In the genomic region with DNA sequence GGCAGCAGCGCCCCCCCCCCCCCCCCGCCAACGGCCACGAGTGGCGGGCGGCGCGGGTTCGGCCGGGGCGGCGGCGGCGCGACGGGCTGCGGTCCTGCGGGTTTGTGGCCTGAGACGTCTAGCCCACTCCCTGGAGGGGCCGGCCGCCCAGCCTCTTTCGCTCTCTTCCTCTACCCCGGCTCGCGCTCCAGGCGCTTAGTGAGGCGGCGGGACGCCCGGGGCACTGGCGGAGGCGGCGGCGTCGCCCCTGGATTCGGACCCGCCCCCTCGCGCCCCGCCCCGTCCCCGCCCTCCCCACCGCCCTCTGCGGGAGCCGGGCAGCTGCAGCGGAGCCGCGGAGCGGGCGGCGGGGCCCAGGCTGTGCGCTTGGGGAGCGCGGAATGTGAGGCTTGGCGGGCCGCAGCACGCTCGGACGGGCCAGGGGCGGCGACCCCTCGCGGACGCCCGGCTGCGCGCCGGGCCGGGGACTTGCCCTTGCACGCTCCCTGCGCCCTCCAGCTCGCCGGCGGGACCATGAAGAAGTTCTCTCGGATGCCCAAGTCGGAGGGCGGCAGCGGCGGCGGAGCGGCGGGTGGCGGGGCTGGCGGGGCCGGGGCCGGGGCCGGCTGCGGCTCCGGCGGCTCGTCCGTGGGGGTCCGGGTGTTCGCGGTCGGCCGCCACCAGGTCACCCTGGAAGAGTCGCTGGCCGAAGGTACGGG, we compare ENCODE assay signal across 8 cellular contexts. TPM values are rescaled to one million over a fixed set of nuclear protein-coding genes. Genes with fewer than 3 reads are reported as not detected.
DNase-seq lines count a peak whose midpoint lies in the region; ATAC-seq and TF ChIP-seq lines count a peak whose summit lies in the region.

A gene (plus strand): TSS at position 320 of the 698 bp plus-strand sequence. CDS start 194 bp downstream, at position 514.

- no peaks in the 10 kb centered on the region for H3K27me3 ChIP-seq in testis

- 0% methylated on average over 42 of the region's 100 CpGs; no CpG with 5 or more reads in 1 of the 2 donors for WGBS in testis, 2 donors

- H3K4me1 ChIP-seq in testis = peaks cover 18% of the 10 kb centered on the region

- H3K27ac Mint-ChIP-seq in activated naive CD4-positive, alpha-beta T cell treated with anti-CD3 and anti-CD28 coated beads, Interleukin-2, amount 10 ng/mL, durations not matched to agents 7 days and 5 days = peak within 1 kb of the TSS; percentile 92

- intact Hi-C loops in testis (cut with DNase I; ENCODE audit: low total_unique reads) = no loop called here

- ATAC-seq in GM21367 (IDR thresholded peaks at IDR 0.05; ENCODE audit: unreplicated experiment) (peak; percentile 60), omental fat pad (ENCODE audit: low FRiP score) (peak; percentile 93)

- peak within 1 kb of the TSS; percentile 87 for H3K4me3 Mint-ChIP-seq in activated naive CD4-positive, alpha-beta T cell treated with anti-CD3 and anti-CD28 coated beads, Interleukin-2, amount 10 ng/mL, durations not matched to agents 7 days and 5 days

- no peak for TF ChIP-seq POLR2A in testis (IDR thresholded peaks at IDR 0.05)

- H3K36me3 ChIP-seq in testis (ENCODE audit: low read depth, missing control alignments) = no peaks in the 10 kb centered on the region

- TF ChIP-seq CTCF in omental fat pad (IDR thresholded peaks at IDR 0.05) (no peak), testis (IDR thresholded peaks at IDR 0.05) (no peak)

- H3K9me3 ChIP-seq in testis = no peaks in the 10 kb centered on the region

- no peaks in the 10 kb centered on the region for H3K9me3 Mint-ChIP-seq in activated naive CD4-positive, alpha-beta T cell treated with anti-CD3 and anti-CD28 coated beads, Interleukin-2, amount 10 ng/mL, durations not matched to agents 7 days and 5 days

- peaks cover 3% of the 10 kb centered on the region for H3K36me3 Mint-ChIP-seq in activated naive CD4-positive, alpha-beta T cell treated with anti-CD3 and anti-CD28 coated beads, Interleukin-2, amount 10 ng/mL, durations not matched to agents 7 days and 5 days

- CTCF ChIA-PET in activated naive CD4-positive, alpha-beta T cell treated with anti-CD3 and anti-CD28 coated beads, Interleukin-2, amount 10 ng/mL, durations not matched to agents 7 days and 5 days (lab: Charles Lee) = interaction anchor here (1.1 to 1.3 kb wide), 2 partner anchors 163 to 165 kb away, joined by 3 to 5 read pairs; no protein-coding TSS in a partner anchor

- H3K27ac ChIP-seq in testis = peak within 1 kb of the TSS; percentile 92 to 100

- no peaks in the 10 kb centered on the region for H3K27me3 Mint-ChIP-seq in activated naive CD4-positive, alpha-beta T cell treated with anti-CD3 and anti-CD28 coated beads, Interleukin-2, amount 10 ng/mL, durations not matched to agents 7 days and 5 days

- H3K4me1 Mint-ChIP-seq in activated naive CD4-positive, alpha-beta T cell treated with anti-CD3 and anti-CD28 coated beads, Interleukin-2, amount 10 ng/mL, durations not matched to agents 7 days and 5 days = peaks cover 12% of the 10 kb centered on the region

- H3K4me3 ChIP-seq in testis = peak within 1 kb of the TSS; percentile 87 to 97

- DNase-seq in DMS79 (lab: John Stamatoyannopoulos, UW) = peak; percentile 28
- peak in 74 of 76 experiments; percentile 5 to 92 (median 77) for DNase-seq in HUDEP-2 (lab: John Stamatoyannopoulos, UW; ENCODE audit: unreplicated experiment in 76 of 76)
- DNase-seq in SK-N-DZ (ENCODE audit: low spot score) = peak; percentile 75
- peak; percentile 84 for DNase-seq in activated naive CD4-positive, alpha-beta T cell treated with anti-CD3 and anti-CD28 coated beads, Interleukin-2, amount 10 ng/mL, durations not matched to agents 7 days and 5 days
- DNase-seq in germinal center (ENCODE audit: low spot score) = peak; percentile 88
- DNase-seq in omental fat pad (ENCODE audit: low spot score) = no peak
- peak; percentile 84 for DNase-seq in testis

RNA-seq across cellular contexts. Expression of the gene that starts here (rescaled TPM):
- polyA plus RNA-seq in SK-N-DZ (2014; cell fraction: cytosol; rRNA removed) = 11.5 and 20.4 TPM in 2 replicates
- 14.7 and 24.3 TPM in 2 replicates for polyA plus RNA-seq in SK-N-DZ (2014; cell fraction: nucleus; rRNA removed)
- total RNA-seq in omental fat pad (10 to 100 TPM; 33.2 to 64.1 (median 43.7) TPM), testis (100 to 1,000 TPM; 102 to 110 TPM)
- 64.9 TPM for polyA plus RNA-seq in testis (ENCODE audit: insufficient read depth, low read depth, low replicate concordance)
